Comparison of ENCODE assay signal across 19 cellular contexts in the genomic region with DNA sequence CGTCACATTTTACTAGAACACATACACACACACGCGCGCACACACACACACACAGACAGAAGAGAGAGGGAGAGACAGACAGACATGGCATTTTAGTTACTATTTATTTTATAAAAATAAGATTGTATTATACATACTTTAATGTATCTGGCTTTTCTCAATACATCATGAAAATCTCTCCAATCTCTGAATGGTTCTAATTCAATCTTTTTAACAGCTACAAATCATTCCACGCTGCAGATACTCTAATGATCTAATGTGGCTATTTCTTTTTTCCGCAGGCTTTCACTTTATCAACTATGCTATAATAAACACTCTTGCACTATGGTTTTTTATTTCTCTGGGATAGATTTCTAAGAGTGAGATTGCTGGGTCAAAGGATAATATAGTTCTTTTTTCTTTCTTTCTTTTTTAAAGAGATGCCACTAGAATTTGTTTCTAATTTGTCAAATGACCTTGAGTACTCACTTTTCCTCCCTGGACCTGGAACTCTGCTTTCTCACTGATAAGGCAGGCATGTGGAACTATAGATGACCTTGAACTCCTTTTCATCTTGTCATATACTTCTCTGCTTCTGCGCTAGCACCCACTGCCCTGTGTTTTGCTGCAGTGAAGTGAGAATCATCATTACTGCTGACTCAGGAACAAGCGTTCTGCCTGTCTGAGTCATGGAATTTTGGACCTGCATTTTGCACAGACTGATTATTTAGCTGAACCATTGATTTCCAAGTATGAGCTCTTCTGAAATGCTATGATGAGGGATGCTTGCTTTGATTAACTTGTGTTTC. TPM values are rescaled to one million over a fixed set of nuclear protein-coding genes. Genes with fewer than 3 reads are reported as not detected.
DNase-seq lines count a peak whose midpoint lies in the region; ATAC-seq, FAIRE-seq and TF ChIP-seq lines count a peak whose summit lies in the region.
"Had no signal": no experiment of that assay in that cellular context is flagged by ENCODE, and none has a peak within 500 bp of the region (broad histone marks: within the 10 kb centered on the region; RNA-seq: fewer than 3 reads in every experiment).

No MANE protein-coding gene starts in this region.

- no peak overlapping the region for H3K4me2 ChIP-seq in H1 (ENCODE audit: insufficient read depth in 1 of 2, low read depth in 2 of 2, low read length in 2 of 2)
- H3K4me2 ChIP-seq: BLaER1 treated with 17β-estradiol and CSF1 and Interleukin-3, amounts not matched to agents 10 nM and 100 nM had no signal

- TF ChIP-seq CTCF in BE2C (IDR thresholded peaks at IDR 0.05; ENCODE audit: low read depth, low read length) (no peak), H1 (IDR thresholded peaks at IDR 0.05; ENCODE audit: control extremely low read depth in 1 of 3, insufficient read depth in 1 of 3, low read depth in 1 of 3, low read length in 3 of 3) (no peak)

- POLR2A ChIA-PET in H1 (lab: Charles Lee; ENCODE audit: partially characterized antibody) = no interaction called here

- H2BK12ac ChIP-seq in H1 (ENCODE audit: low read depth, low read length) = no peak overlapping the region

- H2BK5ac ChIP-seq in H1 (ENCODE audit: low read depth, low read length) = no peak overlapping the region

- no peak overlapping the region for H2AK5ac ChIP-seq in H1 (ENCODE audit: low read depth, low read length)

- TF ChIP-seq EP300 in H1 (IDR thresholded peaks at IDR 0.05; ENCODE audit: borderline replicate concordance in 1 of 2, low read depth in 2 of 2, low read length in 2 of 2) = no peak

- no peak for TF ChIP-seq POLR2A in H1 (IDR thresholded peaks at IDR 0.05; ENCODE audit: control extremely low read depth in 1 of 2, low read depth in 2 of 2, low read length in 2 of 2)

- H2BK20ac ChIP-seq in H1 (ENCODE audit: low read length) = no peak overlapping the region

- no peak for FAIRE-seq in H1 (lab: Jason Lieb, UNC)
- FAIRE-seq: A204.1 had no signal

- no peak overlapping the region for H2AFZ ChIP-seq in H1 (ENCODE audit: low read length)

- H3K36me3 ChIP-seq in BE2C = no peaks in the 10 kb centered on the region
- no peaks in the 10 kb centered on the region; a peak in 1 of 8 replicates for H3K36me3 ChIP-seq in H1 (ENCODE audit: control insufficient read depth in 2 of 4, insufficient read depth in 4 of 4, low read length in 3 of 4)
- H3K36me3 ChIP-seq: BLaER1 treated with 17β-estradiol and CSF1 and Interleukin-3, amounts not matched to agents 10 nM and 100 nM; HAP-1 had no signal

- no peak for ATAC-seq in SK-N-SH treated with all-trans-retinoic acid at 6 μM for 48 hours
- ATAC-seq in GM18861 (IDR thresholded peaks at IDR 0.05; ENCODE audit: unreplicated experiment) = no peak
- ATAC-seq: CD8-positive, alpha-beta T cell had no signal

- DNase-seq in BE2C (no peak), RKO (ENCODE audit: low spot score) (peak; percentile 12), H1 (ENCODE audit: low read depth in 1 of 2, low spot score in 2 of 2) (no peak), mucosa of gallbladder (ENCODE audit: low spot score) (no peak)
- DNase-seq in stimulated activated CD4-positive, alpha-beta T cell treated with anti-CD3 and anti-CD28 coated beads, Interleukin-1b, Interleukin-23, amount 100 ng/mL, for 48 hours = no peak
- DNase-seq: Calu3; CD8-positive, alpha-beta T cell; DMS79 treated with DMSO at 0.1 percent for 48 hours; GF-D8; KG1 had no signal

- H3K27ac ChIP-seq in H1 (ENCODE audit: low read depth, low read length) = no peak overlapping the region
- H3K27ac ChIP-seq: BLaER1 treated with 17β-estradiol and CSF1 and Interleukin-3, amounts not matched to agents 10 nM and 100 nM; HL-60 had no signal

- H4K91ac ChIP-seq in H1 (replicated peaks; ENCODE audit: insufficient read length, low read length) = no peak overlapping the region

- no peak overlapping the region for H3K18ac ChIP-seq in H1 (ENCODE audit: extremely low read depth, low read length)

- 90% methylated on average over 8 of the region's 8 CpGs; no CpG with 5 or more reads in 1 of the 2 experiments for WGBS in H1 (ENCODE audit: extremely low coverage in 1 of 2, insufficient coverage in 1 of 2, insufficient read length in 1 of 2, insufficient replicate concordance in 2 of 2, low coverage in 1 of 2, low lambda C conversion rate in 2 of 2, missing lambda C conversion rate in 1 of 2), 2 experiments

- H3K9me3 ChIP-seq in BE2C (no peaks in the 10 kb centered on the region), H1 (ENCODE audit: insufficient read depth in 2 of 2, low read depth in 1 of 2, low read length in 1 of 2) (no peaks in the 10 kb centered on the region)
- H3K9me3 ChIP-seq: HAP-1 had no signal

- H3K4me3 ChIP-seq in BE2C (ENCODE audit: low read depth, low read length) = peak overlapping the region; percentile 17
- no peak overlapping the region for H3K4me3 ChIP-seq in H1 (ENCODE audit: extremely low read depth in 1 of 4, insufficient read depth in 2 of 4, low read depth in 3 of 4, low read length in 4 of 4)
- H3K4me3 ChIP-seq: BLaER1 treated with 17β-estradiol and CSF1 and Interleukin-3, amounts not matched to agents 10 nM and 100 nM; HAP-1 had no signal

- H3K4me1 ChIP-seq in BE2C (peaks cover 3% of the 10 kb centered on the region), H1 (replicated peaks in 1 of 4; ENCODE audit: control insufficient read depth in 3 of 4, insufficient read depth in 4 of 4, low read length in 3 of 4) (peaks cover 0 to 9% (median under 1%) of the 10 kb centered on the region in 4 experiments; a peak in 4 of 7 replicates)
- H3K4me1 ChIP-seq: BLaER1 treated with 17β-estradiol and CSF1 and Interleukin-3, amounts not matched to agents 10 nM and 100 nM; HAP-1 had no signal

- no peak overlapping the region for H3K4ac ChIP-seq in H1 (replicated peaks; ENCODE audit: insufficient read length, low read depth, low read length)

- H3K9ac ChIP-seq in H1 (replicated peaks in 1 of 4; ENCODE audit: extremely low read depth in 1 of 4, low read depth in 3 of 4, low read length in 3 of 4) = no peak overlapping the region; a peak in 1 of 7 replicates
- H3K9ac ChIP-seq: BLaER1 treated with 17β-estradiol and CSF1 and Interleukin-3, amounts not matched to agents 10 nM and 100 nM had no signal

- no peak overlapping the region for H4K8ac ChIP-seq in H1 (ENCODE audit: extremely low read depth, insufficient read depth, low read length)

- no peak overlapping the region for H4K5ac ChIP-seq in H1 (ENCODE audit: insufficient read length, low read depth, low read length)

- no peak for TF ChIP-seq RAD21 in H1 (IDR thresholded peaks at IDR 0.05 in 1 of 2, conservative IDR thresholded peaks at IDR 0.05 in 1 of 2; ENCODE audit: low read depth in 2 of 2, low read length in 2 of 2)

- no peak overlapping the region for H3K56ac ChIP-seq in H1 (replicated peaks; ENCODE audit: insufficient read length, low read depth, low read length)

- H3K79me2 ChIP-seq in H1 (ENCODE audit: control insufficient read depth in 1 of 2, insufficient read depth in 2 of 2, low read length in 2 of 2) = no peaks in the 10 kb centered on the region

- no peak overlapping the region for H3K23ac ChIP-seq in H1 (ENCODE audit: insufficient read length)

- no peak overlapping the region for H2BK15ac ChIP-seq in H1 (ENCODE audit: low read length)

- H3K23me2 ChIP-seq in H1 (ENCODE audit: low read depth, low read length) = no peaks in the 10 kb centered on the region; the same call in 1 of the 2 replicates

- no peak overlapping the region for H3K14ac ChIP-seq in H1 (ENCODE audit: insufficient read length)

- no peak overlapping the region for H2BK120ac ChIP-seq in H1 (replicated peaks; ENCODE audit: low read depth, low read length)

- CTCF ChIA-PET in H1 (lab: Charles Lee; ENCODE audit: partially characterized antibody) = interaction anchor here (0.7 to 2.8 kb wide), 8 partner anchors 9 to 258 kb away, joined by 3 to 16 read pairs (median 3); no protein-coding TSS in a partner anchor

- H4K20me1 ChIP-seq in H1 (replicated peaks in 1 of 2; ENCODE audit: control insufficient read depth in 1 of 2, insufficient read depth in 2 of 2, low read length in 2 of 2) = no peaks in the 10 kb centered on the region
- H4K20me1 ChIP-seq: BLaER1 treated with 17β-estradiol and CSF1 and Interleukin-3, amounts not matched to agents 10 nM and 100 nM had no signal

- no peaks in the 10 kb centered on the region for H3K79me1 ChIP-seq in H1 (ENCODE audit: low read depth, low read length)

- H3K27me3 ChIP-seq in BE2C (no peaks in the 10 kb centered on the region), H1 (replicated peaks in 1 of 4; ENCODE audit: control insufficient read depth in 3 of 4, extremely low read depth in 1 of 4, insufficient read depth in 3 of 4, low read length in 3 of 4) (peaks cover 27 to 51% (median 45%) of the 10 kb centered on the region in 4 experiments)

TF ChIP-seq in SK-N-SH treated with all-trans-retinoic acid at 6 μM for 48 hours, 23 proteins besides CTCF, POLR2A, EP300 and RAD21 (continues in another document):
- no peak for TF ChIP-seq ZFP3 (CRISPR knock-in tag; IDR thresholded peaks at IDR 0.05)

TF ChIP-seq in H1, 55 proteins besides CTCF, POLR2A, EP300 and RAD21:
- TF ChIP-seq BRCA1 (IDR thresholded peaks at IDR 0.05; ENCODE audit: low read depth, low read length) (no peak), MAFK (IDR thresholded peaks at IDR 0.05; ENCODE audit: low read depth, low read length) (0 out of 2 replicates have a peak, but pooled peaks have one; percentile 19)

RNA-seq across cellular contexts. Expression of gene SLC6A5, which starts 4.9 kb away (rescaled TPM):
- polyA plus RNA-seq in BE2C (2012; ENCODE audit: insufficient read depth, insufficient read length, low read depth) = 0.23 TPM
- total RNA-seq in H1 (2021; fragmentation: NEBNext Ultra II Directional; extraction: Animal tissue kit (Norgen Biotek cat#: 25700)) = not detected in 2 replicates
- not detected in 2 replicates for polyA plus RNA-seq in H1 (2011; rRNA removed)
- polyA plus RNA-seq in H1 (2011; cell fraction: cytosol; rRNA removed) = not detected
- 0.01 TPM for polyA plus RNA-seq in H1 (2011; cell fraction: nucleus; rRNA removed)
- not detected in 4 replicates for polyA plus RNA-seq in H1 (2012, experiment 1 of 2)
- not detected for polyA plus RNA-seq in H1 (2012, experiment 2 of 2)
- polyA plus RNA-seq in H1 (2013, experiment 1 of 2) = 0.02 TPM
- 0.02 TPM for polyA plus RNA-seq in H1 (2013, experiment 2 of 2)
- polyA minus RNA-seq in H1 (2011; rRNA and poly(A)+ RNA removed) = not detected in 2 replicates
- polyA minus RNA-seq in H1 (2011; cell fraction: cytosol; rRNA and poly(A)+ RNA removed) = not detected
- polyA minus RNA-seq in H1 (2011; cell fraction: nucleus; rRNA and poly(A)+ RNA removed) = not detected
- total RNA-seq in mucosa of gallbladder = not detected
- total RNA-seq: Calu3; CD8-positive, alpha-beta T cell; H4; HT1080 had no signal
- polyA plus RNA-seq: IgD-negative memory B cell had no signal
